In the genomic region with DNA sequence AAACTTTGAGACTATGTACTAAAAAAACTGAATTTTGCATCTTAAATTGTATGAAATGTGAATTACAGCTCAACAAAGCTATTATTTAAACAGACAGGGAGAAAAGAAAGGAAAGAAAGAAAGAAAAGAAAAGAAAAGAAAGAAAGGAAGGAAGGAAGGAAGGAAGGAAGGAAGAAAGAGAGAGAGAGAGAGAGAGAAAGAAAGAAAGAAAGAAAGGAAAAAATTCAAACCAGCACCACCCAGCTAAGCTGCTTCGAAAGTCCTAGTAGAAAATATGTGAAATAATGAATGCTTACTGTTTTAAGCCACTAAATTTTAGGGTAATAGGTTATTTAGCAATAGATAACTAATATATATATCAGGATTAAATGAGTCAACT, we compare ENCODE assay signal across 32 cellular contexts.
"Had no signal": no experiment of that assay in that cellular context is flagged by ENCODE, and none has a peak within 500 bp of the region (broad histone marks: within the 10 kb centered on the region; RNA-seq: fewer than 3 reads in every experiment).

No MANE protein-coding gene starts in this region.

- H3K9me3 ChIP-seq: Peyer's patch had no signal

- ATAC-seq: activated CD8-positive, alpha-beta memory T cell treated with anti-CD3 and anti-CD28 coated beads, Interleukin-2, amount 10 ng/mL, durations not matched to agents 7 days and 5 days; T-cell had no signal

- H3K9me3 Mint-ChIP-seq: activated CD4-positive, alpha-beta memory T cell treated with anti-CD3 and anti-CD28 coated beads, Interleukin-2, amount 10 ng/mL, durations not matched to agents 7 days and 5 days; activated naive CD4-positive, alpha-beta T cell treated with anti-CD3 and anti-CD28 coated beads, Interleukin-2, amount 10 ng/mL, durations not matched to agents 7 days and 5 days; activated naive CD8-positive, alpha-beta T cell treated with anti-CD3 and anti-CD28 coated beads, Interleukin-2, amount 50 U/mL, for 24 hours; T-cell had no signal

- DNase-seq: activated CD4-positive, alpha-beta memory T cell treated with anti-CD3 and anti-CD28 coated beads, Interleukin-2, amount 10 ng/mL, durations not matched to agents 7 days and 5 days; activated CD4-positive, alpha-beta T cell treated with anti-CD3 and anti-CD28 coated beads for 1 hour; activated CD4-positive, alpha-beta T cell treated with anti-CD3 and anti-CD28 coated beads for 48 hours; activated CD4-positive, CD25-positive, alpha-beta regulatory T cell; activated CD8-positive, alpha-beta memory T cell treated with anti-CD3 and anti-CD28 coated beads for 24 hours; activated CD8-positive, alpha-beta memory T cell treated with anti-CD3 and anti-CD28 coated beads, Interleukin-2, amount 10 ng/mL, durations not matched to agents 7 days and 5 days; activated CD8-positive, alpha-beta memory T cell treated with anti-CD3 and anti-CD28 coated beads, Interleukin-2, amount 50 U/mL, for 48 hours; activated effector memory CD4-positive, alpha-beta T cell treated with Interleukin-2 at 50 U/mL for 16 hours; activated naive CD4-positive, alpha-beta T cell treated with anti-CD3 and anti-CD28 coated beads, Interleukin-2, amount 10 ng/mL, durations not matched to agents 7 days and 5 days; activated naive CD8-positive, alpha-beta T cell treated with anti-CD3 and anti-CD28 coated beads, Interleukin-2, amount 50 U/mL, for 24 hours; activated T-cell treated with anti-CD3 and anti-CD28 coated beads, Interleukin-2, amount 50 U/mL, for 48 hours; anterior cingulate cortex; brain microvascular endothelial cell; central memory CD4-positive, alpha-beta T cell; KG1; NCI-H1105 treated with DMSO at 0.1 percent for 48 hours; NCI-H1436; NCI-H1930; NCI-H2081 treated with DMSO at 0.1 percent for 48 hours; NCI-H226; NCI-H446 treated with DMSO at 0.1 percent for 48 hours; NCI-H524 treated with DMSO at 0.1 percent for 48 hours; NCI-H748 treated with DMSO at 0.1 percent for 48 hours; NK-92 treated with Interleukin-12 subunit alpha and Interleukin-12 subunit beta, amount 100 ng/mL, for 24 hours; Peyer's patch; RPMI8226; SIG-M5; T-cell; T-helper 2 cell; T-helper 9 cell; WERI-Rb-1 had no signal

- H3K4me1 Mint-ChIP-seq: activated CD4-positive, alpha-beta memory T cell treated with anti-CD3 and anti-CD28 coated beads, Interleukin-2, amount 10 ng/mL, durations not matched to agents 7 days and 5 days; activated CD8-positive, alpha-beta memory T cell treated with anti-CD3 and anti-CD28 coated beads, Interleukin-2, amount 10 ng/mL, durations not matched to agents 7 days and 5 days; activated naive CD4-positive, alpha-beta T cell treated with anti-CD3 and anti-CD28 coated beads, Interleukin-2, amount 10 ng/mL, durations not matched to agents 7 days and 5 days; activated naive CD8-positive, alpha-beta T cell treated with anti-CD3 and anti-CD28 coated beads, Interleukin-2, amount 50 U/mL, for 24 hours; T-cell had no signal

- H3K4me3 Mint-ChIP-seq: activated CD4-positive, alpha-beta memory T cell treated with anti-CD3 and anti-CD28 coated beads, Interleukin-2, amount 10 ng/mL, durations not matched to agents 7 days and 5 days; activated CD8-positive, alpha-beta memory T cell treated with anti-CD3 and anti-CD28 coated beads, Interleukin-2, amount 10 ng/mL, durations not matched to agents 7 days and 5 days; activated naive CD4-positive, alpha-beta T cell treated with anti-CD3 and anti-CD28 coated beads, Interleukin-2, amount 10 ng/mL, durations not matched to agents 7 days and 5 days; activated naive CD8-positive, alpha-beta T cell; activated naive CD8-positive, alpha-beta T cell treated with anti-CD3 and anti-CD28 coated beads, Interleukin-2, amount 50 U/mL, for 24 hours; T-cell had no signal

- H3K36me3 ChIP-seq: brain microvascular endothelial cell had no signal

- H3K27me3 Mint-ChIP-seq: activated CD4-positive, alpha-beta memory T cell treated with anti-CD3 and anti-CD28 coated beads, Interleukin-2, amount 10 ng/mL, durations not matched to agents 7 days and 5 days; activated CD8-positive, alpha-beta memory T cell treated with anti-CD3 and anti-CD28 coated beads, Interleukin-2, amount 10 ng/mL, durations not matched to agents 7 days and 5 days; activated naive CD4-positive, alpha-beta T cell treated with anti-CD3 and anti-CD28 coated beads, Interleukin-2, amount 10 ng/mL, durations not matched to agents 7 days and 5 days; activated naive CD8-positive, alpha-beta T cell; activated naive CD8-positive, alpha-beta T cell treated with anti-CD3 and anti-CD28 coated beads, Interleukin-2, amount 50 U/mL, for 24 hours; T-cell had no signal

- H3K4me3 ChIP-seq: Peyer's patch had no signal

- H3K27me3 ChIP-seq: brain microvascular endothelial cell, Peyer's patch had no signal

- H3K4me1 ChIP-seq: Peyer's patch had no signal

- H3K27ac Mint-ChIP-seq: activated CD4-positive, alpha-beta memory T cell treated with anti-CD3 and anti-CD28 coated beads, Interleukin-2, amount 10 ng/mL, durations not matched to agents 7 days and 5 days; activated CD8-positive, alpha-beta memory T cell treated with anti-CD3 and anti-CD28 coated beads, Interleukin-2, amount 10 ng/mL, durations not matched to agents 7 days and 5 days; activated naive CD4-positive, alpha-beta T cell treated with anti-CD3 and anti-CD28 coated beads, Interleukin-2, amount 10 ng/mL, durations not matched to agents 7 days and 5 days; activated naive CD8-positive, alpha-beta T cell; activated naive CD8-positive, alpha-beta T cell treated with anti-CD3 and anti-CD28 coated beads, Interleukin-2, amount 50 U/mL, for 24 hours; T-cell had no signal

- H3K27ac ChIP-seq: brain microvascular endothelial cell, Peyer's patch, WERI-Rb-1 had no signal
